Comparison of ENCODE assay signal across 23 cellular contexts in genomic region chr5:24923400-24923799, GRCh38.
DNase-seq lines count a peak whose midpoint lies in the region; ATAC-seq, FAIRE-seq and TF ChIP-seq lines count a peak whose summit lies in the region.
"Had no signal": no experiment of that assay in that cellular context is flagged by ENCODE, and none has a peak within 500 bp of the region (broad histone marks: within the 10 kb centered on the region; RNA-seq: fewer than 3 reads in every experiment).

No MANE protein-coding gene starts in this region.

- H3K4me1 Mint-ChIP-seq in GM23338 (peaks cover 9% of the 10 kb centered on the region; the same call in 2 of the 3 replicates), WTC11 (peaks cover 15% of the 10 kb centered on the region)
- H3K4me1 Mint-ChIP-seq: B cell; CD4-positive, CD25-positive, alpha-beta regulatory T cell had no signal

- H2AFZ ChIP-seq in GM23338 (no peak overlapping the region), GM23248 (no peak overlapping the region)

- H3F3A ChIP-seq in GM23338 (replicated peaks; ENCODE audit: low read depth) = no peaks in the 10 kb centered on the region
- H3F3A ChIP-seq in GM23248 (ENCODE audit: insufficient read depth) = no peaks in the 10 kb centered on the region

- no peak overlapping the region for H3K9ac ChIP-seq in GM23248
- H3K9ac ChIP-seq: BLaER1 had no signal

- H3K36me3 ChIP-seq in GM23338 (ENCODE audit: insufficient read depth) (no peaks in the 10 kb centered on the region), iPS DF 6.9 (ENCODE audit: control insufficient read depth, insufficient read depth, low read length) (no peaks in the 10 kb centered on the region), GM23248 (ENCODE audit: low read depth) (no peaks in the 10 kb centered on the region)
- H3K36me3 ChIP-seq: BLaER1 had no signal

- H4K20me1 ChIP-seq in GM23338 (replicated peaks; ENCODE audit: insufficient read depth) (no peaks in the 10 kb centered on the region), GM23248 (ENCODE audit: insufficient read depth) (no peaks in the 10 kb centered on the region)
- H4K20me1 ChIP-seq: BLaER1 had no signal

- H3K4me3 Mint-ChIP-seq in GM23338 = no peak overlapping the region
- H3K4me3 Mint-ChIP-seq in WTC11 = no peak overlapping the region
- H3K4me3 Mint-ChIP-seq: B cell; CD4-positive, CD25-positive, alpha-beta regulatory T cell; CD8-positive, alpha-beta T cell had no signal

- H3K9me3 ChIP-seq in iPS DF 6.9 (ENCODE audit: control insufficient read depth, insufficient read depth, low read length) (no peaks in the 10 kb centered on the region), GM23248 (ENCODE audit: low read depth) (no peaks in the 10 kb centered on the region)
- H3K9me3 ChIP-seq: BLaER1 had no signal

- H3K4me2 ChIP-seq in GM23338 (no peak overlapping the region), GM23248 (ENCODE audit: unreplicated experiment) (no peak overlapping the region)
- H3K4me2 ChIP-seq: BLaER1 had no signal

- H3K27me3 ChIP-seq in GM23338 (ENCODE audit: insufficient read depth) (no peaks in the 10 kb centered on the region), iPS DF 6.9 (ENCODE audit: control insufficient read depth, insufficient read depth, low read length) (no peaks in the 10 kb centered on the region), GM23248 (replicated peaks; ENCODE audit: insufficient read depth) (no peaks in the 10 kb centered on the region)
- H3K27me3 ChIP-seq: BLaER1 had no signal

- H3K36me3 Mint-ChIP-seq in GM23338 (ENCODE audit: low read depth) (no peaks in the 10 kb centered on the region), WTC11 (no peaks in the 10 kb centered on the region)
- H3K36me3 Mint-ChIP-seq: CD8-positive, alpha-beta T cell had no signal

- no peak overlapping the region for H3K4me3 ChIP-seq in GM23338
- no peak overlapping the region for H3K4me3 ChIP-seq in iPS DF 6.9 (ENCODE audit: low read length)
- H3K4me3 ChIP-seq in GM23248 = no peak overlapping the region
- H3K4me3 ChIP-seq: BLaER1 had no signal

- H3K9me3 Mint-ChIP-seq in GM23338 (no peaks in the 10 kb centered on the region; the same call in 2 of the 3 replicates), WTC11 (peaks cover 10% of the 10 kb centered on the region)

- H3K4me1 ChIP-seq in GM23338 (ENCODE audit: insufficient read depth) (no peaks in the 10 kb centered on the region), iPS DF 6.9 (ENCODE audit: control insufficient read depth, insufficient read depth, low read length) (no peaks in the 10 kb centered on the region), GM23248 (ENCODE audit: insufficient read depth) (no peaks in the 10 kb centered on the region)
- H3K4me1 ChIP-seq: BLaER1, Caco-2 had no signal

- no peaks in the 10 kb centered on the region for H3K9me2 ChIP-seq in GM23338 (ENCODE audit: insufficient read depth)
- H3K9me2 ChIP-seq in GM23248 (ENCODE audit: insufficient read depth) = no peaks in the 10 kb centered on the region

- H3K27ac ChIP-seq in GM23338 (ENCODE audit: low read depth) (no peak overlapping the region), iPS DF 6.9 (ENCODE audit: low read length) (no peak overlapping the region), GM23248 (no peak overlapping the region)
- H3K27ac ChIP-seq: 22Rv1, BLaER1, C4-2B had no signal

- H3K79me2 ChIP-seq in GM23338 (replicated peaks; ENCODE audit: insufficient read depth) (no peaks in the 10 kb centered on the region), GM23248 (ENCODE audit: insufficient read depth) (no peaks in the 10 kb centered on the region)

- FAIRE-seq in GM12891 (lab: Jason Lieb, UNC) = no peak
- FAIRE-seq: A204.1, G401.6, GM19239 had no signal

- WGBS in iPS DF 6.9 (ENCODE audit: insufficient coverage, insufficient read length) = no CpG with 5 or more reads among the region's 3 CpGs
- 59% methylated on average over 3 of the region's 3 CpGs for WGBS in GM23248 (ENCODE audit: low coverage in 1 of 2, low lambda C conversion rate in 2 of 2, missing lambda C conversion rate in 2 of 2), 2 experiments

- ATAC-seq in GM23338 (peak; percentile 63), WTC11 (peak; percentile 80), HG03469 (IDR thresholded peaks at IDR 0.05; ENCODE audit: unreplicated experiment) (no peak), GM19463 (IDR thresholded peaks at IDR 0.05; ENCODE audit: unreplicated experiment) (no peak)
- ATAC-seq: CD8-positive, alpha-beta T cell had no signal

- H3K27ac Mint-ChIP-seq in GM23338 (no peak overlapping the region), WTC11 (peak overlapping the region; percentile 48; the same call in 1 of the 2 replicates)
- H3K27ac Mint-ChIP-seq: B cell; CD4-positive, CD25-positive, alpha-beta regulatory T cell; CD8-positive, alpha-beta T cell had no signal

- CTCF ChIA-PET in WTC11 (lab: Charles Lee) = no interaction called here

- DNase-seq in GM23338 (ENCODE audit: low spot score) (peak; percentile 24), NCI-H82 (lab: John Stamatoyannopoulos, UW) (peak; percentile 31), WTC11 (ENCODE audit: low spot score) (no peak), iPS DF 6.9 (ENCODE audit: low read depth, low spot score) (peak; percentile 5), GM12891 (ENCODE audit: insufficient read length, low spot score) (no peak), GM23248 (no peak)
- DNase-seq: Caco-2; CD4-positive, CD25-positive, alpha-beta regulatory T cell; CD8-positive, alpha-beta T cell; DMS153; DND-41; GOT3; H7; HCEC 1CT had no signal

- peaks cover 3% of the 10 kb centered on the region for H3K27me3 Mint-ChIP-seq in GM23338 (ENCODE audit: insufficient read depth, low read depth, poor library complexity)
- 0 out of 2 replicates have a peak, but pooled peaks cover 4% of the 10 kb centered on the region for H3K27me3 Mint-ChIP-seq in WTC11 (ENCODE audit: low read depth)
- H3K27me3 Mint-ChIP-seq: B cell; CD4-positive, CD25-positive, alpha-beta regulatory T cell had no signal

- TF ChIP-seq CTCF in GM23338 (conservative IDR thresholded peaks at IDR 0.05; ENCODE audit: low read depth in 2 of 2) (no peak), WTC11 (IDR thresholded peaks at IDR 0.05) (no peak)

- TF ChIP-seq POLR2A in GM12891 (IDR thresholded peaks at IDR 0.05; ENCODE audit: low read depth, low read length) = no peak

- POLR2A ChIA-PET in WTC11 (lab: Charles Lee) = no interaction called here

- in situ Hi-C loops in GM23248 (cut with MboI) = no loop called here

TF ChIP-seq in WTC11, 78 proteins besides CTCF, POLR2A, EP300 and RAD21 (continues in another document):
- TF ChIP-seq, protein P1, sequence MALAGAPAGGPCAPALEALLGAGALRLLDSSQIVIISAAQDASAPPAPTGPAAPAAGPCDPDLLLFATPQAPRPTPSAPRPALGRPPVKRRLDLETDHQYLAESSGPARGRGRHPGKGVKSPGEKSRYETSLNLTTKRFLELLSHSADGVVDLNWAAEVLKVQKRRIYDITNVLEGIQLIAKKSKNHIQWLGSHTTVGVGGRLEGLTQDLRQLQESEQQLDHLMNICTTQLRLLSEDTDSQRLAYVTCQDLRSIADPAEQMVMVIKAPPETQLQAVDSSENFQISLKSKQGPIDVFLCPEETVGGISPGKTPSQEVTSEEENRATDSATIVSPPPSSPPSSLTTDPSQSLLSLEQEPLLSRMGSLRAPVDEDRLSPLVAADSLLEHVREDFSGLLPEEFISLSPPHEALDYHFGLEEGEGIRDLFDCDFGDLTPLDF (CRISPR knock-in tag; IDR thresholded peaks at IDR 0.05) = no peak
- no peak for TF ChIP-seq GTF2I (CRISPR knock-in tag; conservative IDR thresholded peaks at IDR 0.05)

TF ChIP-seq in GM12891, 5 proteins besides CTCF, POLR2A, EP300 and RAD21:
- TF ChIP-seq PAX5 (IDR thresholded peaks at IDR 0.05; ENCODE audit: insufficient read depth, low read length, severe bottlenecking) = no peak
- no peak for TF ChIP-seq SPI1 (IDR thresholded peaks at IDR 0.05; ENCODE audit: low read depth, low read length)
- TF ChIP-seq POU2F2 (IDR thresholded peaks at IDR 0.05; ENCODE audit: low read depth, low read length) = no peak
- TF ChIP-seq POLR2AphosphoS5 (IDR thresholded peaks at IDR 0.05; ENCODE audit: low read depth, low read length) = no peak
- no peak for TF ChIP-seq TAF1 (IDR thresholded peaks at IDR 0.05; ENCODE audit: low read depth, low read length)

Comparison
In these comparisons a context has a peak if more than half of its experiments do, and no peak if none do; other contexts are left out.
1. ATAC-seq: peak in GM23338 (single experiment) and WTC11 (single experiment); none in HG03469 (single experiment) and GM19463 (single experiment).
2. DNase-seq: peak in GM23338 (single experiment), NCI-H82 (single experiment) and iPS DF 6.9 (single experiment); none in WTC11 (single experiment), GM12891 (single experiment) and GM23248 (single experiment).